Comparison of ENCODE assay signal across 10 cellular contexts in genomic region chr3:29270752-29271151, GRCh38. TPM values are rescaled to one million over a fixed set of nuclear protein-coding genes. Genes with fewer than 3 reads are reported as not detected.
"Had no signal": no experiment of that assay in that cellular context is flagged by ENCODE, and none has a peak within 500 bp of the region (broad histone marks: within the 10 kb centered on the region; RNA-seq: fewer than 3 reads in every experiment).

No MANE protein-coding gene starts in this region.

- H3K9ac ChIP-seq: KMS-11 had no signal

- H3K36me3 ChIP-seq: HAP-1 had no signal

- H3K4me1 ChIP-seq: HAP-1 had no signal

- H3K4me2 ChIP-seq: KMS-11 had no signal

- H3K4me3 ChIP-seq: HAP-1 had no signal

- H3K27ac ChIP-seq: KMS-11 had no signal

- FAIRE-seq: HTR-8/SVneo had no signal

- DNase-seq: GOT3, H7, HFFc6, Karpas-422, KBM-7 had no signal

- H3K9me3 ChIP-seq: HAP-1 had no signal

- H3K4me3 Mint-ChIP-seq: HFFc6 had no signal

- H3K27ac Mint-ChIP-seq: HFFc6 had no signal

- H3K9me3 Mint-ChIP-seq: HFFc6 had no signal

- ATAC-seq: HCT116 had no signal

RNA-seq across cellular contexts. Expression of gene RBMS3, which starts 10.1 kb away (rescaled TPM):
- total RNA-seq: HT-29 had no signal
